ENCODE assay signal across 1 cellular context in genomic region chr1:214541206-214541605, GRCh38.
A peak's percentile ranks its signal among the peaks of the same experiment; 100 is the strongest.
TF ChIP-seq lines count a peak whose summit lies in the region.

No MANE protein-coding gene starts in this region.

TF ChIP-seq in H1, 55 proteins besides CTCF, POLR2A, EP300 and RAD21:
- no peak for TF ChIP-seq HDAC6 (IDR thresholded peaks at IDR 0.05; ENCODE audit: low read depth, low read length)
- peak; percentile 46; the same call in 1 of the 2 replicates for TF ChIP-seq BACH1 (IDR thresholded peaks at IDR 0.05; ENCODE audit: low read length)
